ENCODE assay signal across 8 cellular contexts in the genomic region with DNA sequence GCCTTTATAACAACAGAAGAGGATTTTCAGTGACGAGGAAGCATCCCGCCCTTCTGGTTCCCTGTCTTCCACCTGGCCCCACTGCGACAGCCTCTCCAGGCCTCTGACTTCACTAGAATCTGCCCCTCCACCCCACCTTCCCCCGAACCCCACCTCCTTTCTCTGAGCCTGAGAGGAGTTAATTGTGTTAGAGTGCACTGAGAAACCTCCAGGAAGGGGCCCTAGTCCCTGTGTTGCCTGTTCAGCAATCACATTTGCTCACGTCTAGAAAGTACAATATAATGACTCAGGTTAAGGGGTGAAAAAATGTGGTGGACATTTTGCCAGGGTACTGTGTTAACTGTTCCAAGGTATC. TPM values are rescaled to one million over a fixed set of nuclear protein-coding genes. Genes with fewer than 3 reads are reported as not detected.
DNase-seq lines count a peak whose midpoint lies in the region; ATAC-seq, FAIRE-seq and TF ChIP-seq lines count a peak whose summit lies in the region.

No MANE protein-coding gene starts in this region.

- no peak for DNase-seq in CD14-positive monocyte (ENCODE audit: low spot score)
- DNase-seq in Karpas-422, result peak; percentile 87
- no peak for DNase-seq in mucosa of descending colon
- DNase-seq in small intestine, result no peak
- no peak for DNase-seq in SW 1271 (lab: John Stamatoyannopoulos, UW)

- H3K4me1 Mint-ChIP-seq in CD14-positive monocyte, result peaks cover 93% of the 10 kb centered on the region
- peaks cover 61% of the 10 kb centered on the region for H3K4me1 Mint-ChIP-seq in activated T-helper 17 cell treated with anti-CD3 and anti-CD28 coated beads, Interleukin-2, amount 50 U/mL, for 72 hours

- H3K4me3 ChIP-seq in Karpas-422 (ENCODE audit: low read length), result peak overlapping the region; percentile 62
- no peak overlapping the region for H3K4me3 ChIP-seq in mucosa of descending colon
- no peak overlapping the region for H3K4me3 ChIP-seq in small intestine (ENCODE audit: low read depth in 1 of 2, low read length in 2 of 2)

- WGBS in small intestine, 3 donors, result 70 to 78% (median 70%) methylated on average over 5 of the region's 5 CpGs

- intact Hi-C loops in CD14-positive monocyte (cut with micrococcal nuclease), result loop anchor here (5.0 to 10.0 kb wide), 3 partner anchors 33 to 46 kb away; a partner anchor contains a TSS
- intact Hi-C loops in mucosa of descending colon (cut with DNase I, micrococcal nuclease), result no loop called here

- peak overlapping the region; percentile 12 to 53 for H3K4me3 Mint-ChIP-seq in CD14-positive monocyte
- peak overlapping the region; percentile 64 for H3K4me3 Mint-ChIP-seq in activated T-helper 17 cell treated with anti-CD3 and anti-CD28 coated beads, Interleukin-2, amount 50 U/mL, for 72 hours

- H3K27ac Mint-ChIP-seq in CD14-positive monocyte, result peak overlapping the region; percentile 92 to 99 (median 97)
- H3K27ac Mint-ChIP-seq in activated T-helper 17 cell treated with anti-CD3 and anti-CD28 coated beads, Interleukin-2, amount 50 U/mL, for 72 hours, result peak overlapping the region; percentile 84

- no peak overlapping the region for H2AFZ ChIP-seq in Karpas-422 (ENCODE audit: low read length)

- peaks cover 3% of the 10 kb centered on the region; the same call in 1 of the 2 replicates for H4K20me1 ChIP-seq in Karpas-422 (ENCODE audit: insufficient read depth, low read depth, low read length)

- peaks cover 0 to 2% (median 0%) of the 10 kb centered on the region in 3 donors for H3K27me3 Mint-ChIP-seq in CD14-positive monocyte (ENCODE audit: low read depth in 3 of 3)
- no peaks in the 10 kb centered on the region for H3K27me3 Mint-ChIP-seq in activated T-helper 17 cell treated with anti-CD3 and anti-CD28 coated beads, Interleukin-2, amount 50 U/mL, for 72 hours

- no peak for FAIRE-seq in small intestine (lab: Jason Lieb, UNC)

- no peaks in the 10 kb centered on the region for H3K27me3 ChIP-seq in Karpas-422 (ENCODE audit: low read length)
- H3K27me3 ChIP-seq in small intestine (ENCODE audit: control insufficient read depth in 2 of 2, insufficient read depth in 2 of 2, low read length in 2 of 2), result no peaks in the 10 kb centered on the region

- no peaks in the 10 kb centered on the region for H3K9me2 ChIP-seq in Karpas-422 (replicated peaks; ENCODE audit: insufficient read depth, low read length)

- H3K79me2 ChIP-seq in Karpas-422 (ENCODE audit: low read length), result peaks cover 75% of the 10 kb centered on the region

- peaks cover 99% of the 10 kb centered on the region for H3K4me1 ChIP-seq in Karpas-422 (ENCODE audit: low read length)
- peaks cover 4% of the 10 kb centered on the region for H3K4me1 ChIP-seq in mucosa of descending colon (ENCODE audit: low read depth)
- H3K4me1 ChIP-seq in small intestine (ENCODE audit: control insufficient read depth in 2 of 2, insufficient read depth in 1 of 2, low read depth in 1 of 2, low read length in 1 of 2), result peaks cover 1 to 6% of the 10 kb centered on the region in 2 donors

- peak overlapping the region; percentile 71 for H3K9ac ChIP-seq in Karpas-422 (ENCODE audit: low read length)

- ATAC-seq in activated T-helper 17 cell treated with anti-CD3 and anti-CD28 coated beads, Interleukin-2, amount 50 U/mL, for 72 hours (replicated peaks), result peak; percentile 61
- peak; percentile 32 for ATAC-seq in mucosa of descending colon
- no peak for ATAC-seq in HG02759 (IDR thresholded peaks at IDR 0.05; ENCODE audit: unreplicated experiment)
- no peak for ATAC-seq in GM19397 (IDR thresholded peaks at IDR 0.05; ENCODE audit: unreplicated experiment)

- H3K9me3 ChIP-seq in Karpas-422 (ENCODE audit: low read length) (no peaks in the 10 kb centered on the region), mucosa of descending colon (no peaks in the 10 kb centered on the region), small intestine (ENCODE audit: control insufficient read depth, low read depth) (no peaks in the 10 kb centered on the region)

- peaks cover 16 to 25% of the 10 kb centered on the region in 2 donors for H3K36me3 Mint-ChIP-seq in CD14-positive monocyte
- H3K36me3 Mint-ChIP-seq in activated T-helper 17 cell treated with anti-CD3 and anti-CD28 coated beads, Interleukin-2, amount 50 U/mL, for 72 hours (ENCODE audit: low read depth), result peaks cover 41% of the 10 kb centered on the region

- H3K9me3 Mint-ChIP-seq in CD14-positive monocyte, result peaks cover 0 to 2% (median 0%) of the 10 kb centered on the region in 7 donors
- no peaks in the 10 kb centered on the region for H3K9me3 Mint-ChIP-seq in activated T-helper 17 cell treated with anti-CD3 and anti-CD28 coated beads, Interleukin-2, amount 50 U/mL, for 72 hours

- H3K27ac ChIP-seq in Karpas-422 (ENCODE audit: low read length) (peak overlapping the region; percentile 99), small intestine (ENCODE audit: low read depth in 1 of 2, low read length in 1 of 2) (peak overlapping the region in 1 of 2 donors; percentile 22)

- no peak for TF ChIP-seq CTCF in CD14-positive monocyte (IDR thresholded peaks at IDR 0.05)
- no peak for TF ChIP-seq CTCF in mucosa of descending colon (IDR thresholded peaks at IDR 0.05)

- peak overlapping the region; percentile 75 for H3K4me2 ChIP-seq in Karpas-422 (ENCODE audit: low read depth, low read length, poor library complexity, severe bottlenecking)

- 0 out of 2 replicates have a peak, but pooled peaks cover 6% of the 10 kb centered on the region for H3K36me3 ChIP-seq in Karpas-422 (ENCODE audit: insufficient read depth, low read length)
- no peaks in the 10 kb centered on the region for H3K36me3 ChIP-seq in mucosa of descending colon (ENCODE audit: low read depth)
- no peaks in the 10 kb centered on the region for H3K36me3 ChIP-seq in small intestine (ENCODE audit: control insufficient read depth in 2 of 2, insufficient read depth in 2 of 2, low read length in 2 of 2)

RNA-seq across cellular contexts. Expression of a gene that starts 38.8 kb away (rescaled TPM):
- polyA plus RNA-seq in CD14-positive monocyte (10 to 100 TPM in 1 of 2 donors, 1 to 10 TPM in 1; 10.0 to 14.6 TPM), small intestine (1 to 10 TPM; 4.9 to 7.6 (median 6.9) TPM)
- total RNA-seq in Karpas-422 (2014; rRNA removed; shearing (Covaris generic); ENCODE audit: low replicate concordance), result 90.3 and 132 TPM in 2 replicates
- total RNA-seq in activated T-helper 17 cell treated with anti-CD3 and anti-CD28 coated beads, Interleukin-2, amount 50 U/mL, for 72 hours, result 10 to 100 TPM; 36.1 to 52.8 TPM
- total RNA-seq in mucosa of descending colon, result 10 to 100 TPM; 27.8 to 54.6 (median 44.0) TPM

Comparison
In these comparisons a context has a peak if more than half of its experiments do, and no peak if none do; other contexts are left out.
1. ATAC-seq: peak in activated T-helper 17 cell treated with anti-CD3 and anti-CD28 coated beads, Interleukin-2, amount 50 U/mL, for 72 hours (single experiment) and mucosa of descending colon (single experiment); none in HG02759 (single experiment) and GM19397 (single experiment).
2. intact Hi-C loops: an anchor here in CD14-positive monocyte (5.0 to 10.0 kb wide); none called in mucosa of descending colon.